Comparison of ENCODE assay signal across 26 cellular contexts in the genomic region with DNA sequence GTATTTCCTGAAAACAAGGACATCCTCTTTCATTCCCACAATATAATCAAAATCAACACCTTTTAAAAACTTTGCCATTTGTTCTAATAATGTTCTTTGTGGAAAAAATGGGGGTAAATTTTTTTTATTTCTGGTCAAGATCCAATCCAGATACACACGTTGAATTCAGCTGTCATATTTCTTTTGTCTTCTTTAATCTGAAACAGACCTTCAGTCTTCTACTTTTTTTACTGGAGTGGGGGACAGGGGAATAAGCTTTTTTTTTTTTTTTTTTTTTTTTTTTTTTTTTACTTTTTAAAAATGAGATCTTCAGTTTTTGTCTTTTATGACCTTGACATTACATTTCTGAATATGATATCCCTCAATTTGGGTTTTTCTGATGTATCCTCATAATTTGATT.
DNase-seq lines count a peak whose midpoint lies in the region; ATAC-seq, FAIRE-seq and TF ChIP-seq lines count a peak whose summit lies in the region.
"Had no signal": no experiment of that assay in that cellular context is flagged by ENCODE, and none has a peak within 500 bp of the region (broad histone marks: within the 10 kb centered on the region; RNA-seq: fewer than 3 reads in every experiment).

No MANE protein-coding gene starts in this region.

- POLR2A ChIA-PET in SK-N-SH (lab: Yijun Ruan, JAX) = interaction anchor here (2.4 kb wide), 1 partner anchor 143 kb away, joined by 14 read pairs; the partner anchor contains the start of gene RBM39

- TF ChIP-seq CTCF in SK-N-SH (IDR thresholded peaks at IDR 0.05) = no peak
- no peak for TF ChIP-seq CTCF in astrocyte (IDR thresholded peaks at IDR 0.05; ENCODE audit: insufficient read depth, low read depth, low read length)
- TF ChIP-seq CTCF in tibial artery (IDR thresholded peaks at IDR 0.05) = no peak
- no peak for TF ChIP-seq CTCF in ovary (IDR thresholded peaks at IDR 0.05)

- H3K4me1 Mint-ChIP-seq in astrocyte (ENCODE audit: low read depth, unreplicated experiment) = peaks cover 11% of the 10 kb centered on the region

- peak overlapping the region; percentile 80 to 100 for H3K27ac ChIP-seq in SK-N-SH (ENCODE audit: low read depth in 2 of 2, low read length in 1 of 2)
- H3K27ac ChIP-seq in astrocyte (ENCODE audit: low read depth, low read length) = peak overlapping the region; percentile 99
- H3K27ac ChIP-seq in mesenchymal stem cell (ENCODE audit: low read length, poor library complexity, severe bottlenecking) = no peak overlapping the region
- peak overlapping the region; percentile 80 to 81 for H3K27ac ChIP-seq in tibial artery
- no peak overlapping the region for H3K27ac ChIP-seq in ovary
- H3K27ac ChIP-seq: 22Rv1, pancreas had no signal

- TF ChIP-seq POLR2A in ovary (IDR thresholded peaks at IDR 0.05) = no peak

- H4K20me1 ChIP-seq in SK-N-SH (ENCODE audit: insufficient read depth) (no peaks in the 10 kb centered on the region), astrocyte (ENCODE audit: insufficient read depth, low read length) (no peaks in the 10 kb centered on the region)

- peaks cover 65% of the 10 kb centered on the region for H3K79me2 ChIP-seq in SK-N-SH (ENCODE audit: insufficient read depth)
- peaks cover 19% of the 10 kb centered on the region for H3K79me2 ChIP-seq in astrocyte (ENCODE audit: insufficient read depth, low read length)

- 13% methylated on average over 1 of the region's 1 CpG for WGBS in SK-N-SH (ENCODE audit: low lambda C conversion rate)
- WGBS in mesenchymal stem cell = no CpG with 5 or more reads among the region's 1 CpG
- WGBS in ovary, 3 donors = 20 to 29% (median 29%) methylated on average over 1 of the region's 1 CpG

- no peak overlapping the region for H2AFZ ChIP-seq in SK-N-SH (ENCODE audit: low read depth)
- no peak overlapping the region for H2AFZ ChIP-seq in astrocyte (ENCODE audit: low read depth, low read length)
- no peak overlapping the region for H2AFZ ChIP-seq in mesenchymal stem cell (ENCODE audit: low read depth, low read length)

- H2BK12ac ChIP-seq in mesenchymal stem cell (ENCODE audit: low read length in 2 of 2) = no peak overlapping the region

- H3K27me3 Mint-ChIP-seq in astrocyte (ENCODE audit: low read depth, unreplicated experiment) = no peaks in the 10 kb centered on the region

- no peaks in the 10 kb centered on the region for H3K27me3 ChIP-seq in SK-N-SH (ENCODE audit: insufficient read depth)
- no peaks in the 10 kb centered on the region for H3K27me3 ChIP-seq in astrocyte (ENCODE audit: insufficient read depth, low read length)
- H3K27me3 ChIP-seq in mesenchymal stem cell (ENCODE audit: control insufficient read depth in 1 of 2, insufficient read depth in 1 of 2, low read length in 2 of 2) = no peaks in the 10 kb centered on the region
- no peaks in the 10 kb centered on the region for H3K27me3 ChIP-seq in tibial artery
- no peaks in the 10 kb centered on the region for H3K27me3 ChIP-seq in ovary
- H3K27me3 ChIP-seq: pancreas had no signal

- H3K36me3 ChIP-seq in SK-N-SH (replicated peaks in 1 of 2; ENCODE audit: control insufficient read depth in 1 of 2, insufficient read depth in 2 of 2, low read length in 1 of 2) (peaks cover 0 to 14% of the 10 kb centered on the region in 2 experiments), astrocyte (ENCODE audit: insufficient read depth, low read length) (no peaks in the 10 kb centered on the region), mesenchymal stem cell (ENCODE audit: control insufficient read depth in 1 of 2, insufficient read depth in 2 of 2, low read depth in 1 of 2, low read length in 2 of 2) (peaks cover 3 to 4% of the 10 kb centered on the region in 2 experiments), tibial artery (peaks cover 0 to 7% (median 0%) of the 10 kb centered on the region in 3 donors), ovary (no peaks in the 10 kb centered on the region)
- H3K36me3 ChIP-seq: pancreas had no signal

- no peak overlapping the region for H4K8ac ChIP-seq in mesenchymal stem cell (ENCODE audit: low read length)

- CTCF ChIA-PET in SK-N-SH (lab: Yijun Ruan, JAX) = interaction anchor here (0.7 to 5.8 kb wide), 18 partner anchors 10 to 284 kb away, joined by 3 to 40 read pairs (median 6); partner anchors contain the start of genes PHF20, RBM39 and SCAND1

- no peaks in the 10 kb centered on the region for H3K9me2 ChIP-seq in SK-N-SH

- H3K36me3 Mint-ChIP-seq in astrocyte (ENCODE audit: low read depth, unreplicated experiment) = peaks cover 3% of the 10 kb centered on the region
- H3K36me3 Mint-ChIP-seq: natural killer cell had no signal

- H3K9me3 ChIP-seq in SK-N-SH = no peaks in the 10 kb centered on the region
- H3K9me3 ChIP-seq in astrocyte (ENCODE audit: insufficient read depth, low read depth, low read length) = no peaks in the 10 kb centered on the region
- H3K9me3 ChIP-seq in mesenchymal stem cell (ENCODE audit: control insufficient read depth, low read length) = no peaks in the 10 kb centered on the region
- H3K9me3 ChIP-seq in tibial artery = no peaks in the 10 kb centered on the region
- no peaks in the 10 kb centered on the region for H3K9me3 ChIP-seq in ovary
- H3K9me3 ChIP-seq: pancreas had no signal

- H3K9ac ChIP-seq in SK-N-SH = peak overlapping the region; percentile 86
- H3K9ac ChIP-seq in astrocyte (ENCODE audit: low read length) = peak overlapping the region; percentile 88
- H3K9ac ChIP-seq in mesenchymal stem cell (ENCODE audit: low read length) = peak overlapping the region; percentile 88

- DNase-seq in SK-N-SH (no peak), astrocyte (ENCODE audit: low read depth) (no peak), mesenchymal stem cell (no peak), tibial artery (no peak), ovary (no peak), iPS-NIHi11 (ENCODE audit: low spot score) (no peak), NCI-H510A (lab: John Stamatoyannopoulos, UW) (no peak)
- DNase-seq: activated naive CD4-positive, alpha-beta T cell treated with anti-CD3 and anti-CD28 coated beads for 36 hours; activated T-cell treated with anti-CD3 and anti-CD28 coated beads, Interleukin-2, amount 50 U/mL, for 4 hours; AML-193; aorta; CD8-positive, alpha-beta T cell; HCEC 1CT; left colon; MM.1S; natural killer cell; NCI-H1417 treated with DMSO at 0.1 percent for 48 hours; NCI-H526; pancreas; substantia nigra; SW 1271 had no signal

- H2BK120ac ChIP-seq in mesenchymal stem cell (ENCODE audit: low read depth, low read length) = no peak overlapping the region

- no peak overlapping the region for H2BK5ac ChIP-seq in mesenchymal stem cell (ENCODE audit: low read depth, low read length, poor library complexity, severe bottlenecking)

- H3K4ac ChIP-seq in mesenchymal stem cell (ENCODE audit: low read depth in 1 of 2, low read length in 2 of 2) = no peak overlapping the region

- no peak for ATAC-seq in SK-N-SH treated with all-trans-retinoic acid at 6 μM for 48 hours
- ATAC-seq: activated T-cell treated with anti-CD3 and anti-CD28 coated beads, Interleukin-2, amount 50 U/mL, for 4 hours; CD8-positive, alpha-beta T cell; K562; left colon; natural killer cell; pancreas; sciatic nerve had no signal

- H3K4me1 ChIP-seq in SK-N-SH (ENCODE audit: control insufficient read depth in 1 of 2, insufficient read depth in 2 of 2, low read depth in 1 of 2, low read length in 1 of 2) (peaks cover 19 to 25% of the 10 kb centered on the region in 2 experiments), astrocyte (ENCODE audit: insufficient read depth, low read length) (peaks cover 11% of the 10 kb centered on the region), mesenchymal stem cell (ENCODE audit: control insufficient read depth, insufficient read depth, low read depth, low read length) (peaks cover 11% of the 10 kb centered on the region), tibial artery (peaks cover 0 to 13% (median 13%) of the 10 kb centered on the region in 4 donors), ovary (ENCODE audit: insufficient read depth) (peaks cover 2% of the 10 kb centered on the region)
- H3K4me1 ChIP-seq: pancreas had no signal

- TF ChIP-seq EP300 in SK-N-SH (IDR thresholded peaks at IDR 0.05; ENCODE audit: borderline replicate concordance in 1 of 2, low read depth in 1 of 2, low read length in 1 of 2) (no peak), ovary (IDR thresholded peaks at IDR 0.05) (no peak)

- H3K9me3 Mint-ChIP-seq in astrocyte (ENCODE audit: unreplicated experiment) = no peaks in the 10 kb centered on the region
- H3K9me3 Mint-ChIP-seq: activated naive CD4-positive, alpha-beta T cell treated with anti-CD3 and anti-CD28 coated beads for 36 hours; activated T-cell treated with anti-CD3 and anti-CD28 coated beads, Interleukin-2, amount 50 U/mL, for 4 hours; CD8-positive, alpha-beta T cell; natural killer cell had no signal

- H3K4me2 ChIP-seq in SK-N-SH = peak overlapping the region; percentile 64
- no peak overlapping the region for H3K4me2 ChIP-seq in astrocyte (ENCODE audit: low read length)
- H3K4me2 ChIP-seq in mesenchymal stem cell (ENCODE audit: low read length, poor library complexity, severe bottlenecking) = no peak overlapping the region

- no peak overlapping the region for H3K4me3 Mint-ChIP-seq in astrocyte (ENCODE audit: unreplicated experiment)
- H3K4me3 Mint-ChIP-seq: activated naive CD4-positive, alpha-beta T cell treated with anti-CD3 and anti-CD28 coated beads for 36 hours; activated T-cell treated with anti-CD3 and anti-CD28 coated beads, Interleukin-2, amount 50 U/mL, for 4 hours; CD8-positive, alpha-beta T cell; natural killer cell had no signal

- H2BK15ac ChIP-seq in mesenchymal stem cell (ENCODE audit: low read depth, poor library complexity, severe bottlenecking) = no peak overlapping the region

- H3K79me1 ChIP-seq in mesenchymal stem cell (replicated peaks; ENCODE audit: low read length, poor library complexity, severe bottlenecking) = peaks cover 17% of the 10 kb centered on the region

- no peak for TF ChIP-seq RAD21 in SK-N-SH (IDR thresholded peaks at IDR 0.05; ENCODE audit: low read length)

- H3K14ac ChIP-seq in mesenchymal stem cell (ENCODE audit: low read length in 2 of 2) = no peak overlapping the region

- no peak overlapping the region for H3K18ac ChIP-seq in mesenchymal stem cell (ENCODE audit: low read depth in 1 of 2, low read length in 2 of 2)

- intact Hi-C loops in tibial artery (cut with DNase I; ENCODE audit: low total_unique reads) = loop anchor here (10.0 kb wide), 2 partner anchors 110 to 140 kb away; partner anchors contain the start of genes PHF20 and RBM39
- intact Hi-C loops in ovary (cut with DNase I) = loop anchor here in 3 of 4 donors (5.0 to 10.0 kb wide), 4 partner anchors 150 to 713 kb away; partner anchors contain the start of gene PROCR (in 1 of the 3)

- FAIRE-seq in astrocyte (lab: Jason Lieb, UNC) = no peak
- FAIRE-seq: G401.6, K562, pancreas had no signal

- no peak overlapping the region for H3K23ac ChIP-seq in mesenchymal stem cell (ENCODE audit: low read length in 2 of 2)

- H3F3A ChIP-seq in SK-N-SH (replicated peaks; ENCODE audit: insufficient read depth) = peaks cover 40% of the 10 kb centered on the region

- H3K4me3 ChIP-seq in SK-N-SH (ENCODE audit: low read depth in 2 of 2, low read length in 1 of 2) = no peak overlapping the region
- H3K4me3 ChIP-seq in astrocyte (ENCODE audit: insufficient read depth, low read depth, low read length) = no peak overlapping the region
- H3K4me3 ChIP-seq in mesenchymal stem cell (ENCODE audit: insufficient read depth in 1 of 2, low read depth in 1 of 2, low read length in 2 of 2) = no peak overlapping the region
- no peak overlapping the region for H3K4me3 ChIP-seq in tibial artery
- no peak overlapping the region for H3K4me3 ChIP-seq in ovary
- H3K4me3 ChIP-seq: K562, pancreas had no signal

- H4K91ac ChIP-seq in mesenchymal stem cell (ENCODE audit: low read length) = no peak overlapping the region

- no peak overlapping the region for H2AK5ac ChIP-seq in mesenchymal stem cell (ENCODE audit: low read length, severe bottlenecking)

- H3K27ac Mint-ChIP-seq in astrocyte (ENCODE audit: unreplicated experiment) = peak overlapping the region; percentile 96
- H3K27ac Mint-ChIP-seq: activated naive CD4-positive, alpha-beta T cell treated with anti-CD3 and anti-CD28 coated beads for 36 hours; CD8-positive, alpha-beta T cell; natural killer cell had no signal

Comparison
In these comparisons a context has a peak if more than half of its experiments do, and no peak if none do; other contexts are left out.
1. H3K27ac ChIP-seq: peak in SK-N-SH (2 of 2), astrocyte (single experiment) and tibial artery (2 of 2); none in mesenchymal stem cell (single experiment) and ovary (0 of 2).
2. Peak in every context shown above with its lines, with median percentiles within 50 percentile points of each other: H3K9ac ChIP-seq.